Comparison of ENCODE assay signal across 10 cellular contexts in the genomic region with DNA sequence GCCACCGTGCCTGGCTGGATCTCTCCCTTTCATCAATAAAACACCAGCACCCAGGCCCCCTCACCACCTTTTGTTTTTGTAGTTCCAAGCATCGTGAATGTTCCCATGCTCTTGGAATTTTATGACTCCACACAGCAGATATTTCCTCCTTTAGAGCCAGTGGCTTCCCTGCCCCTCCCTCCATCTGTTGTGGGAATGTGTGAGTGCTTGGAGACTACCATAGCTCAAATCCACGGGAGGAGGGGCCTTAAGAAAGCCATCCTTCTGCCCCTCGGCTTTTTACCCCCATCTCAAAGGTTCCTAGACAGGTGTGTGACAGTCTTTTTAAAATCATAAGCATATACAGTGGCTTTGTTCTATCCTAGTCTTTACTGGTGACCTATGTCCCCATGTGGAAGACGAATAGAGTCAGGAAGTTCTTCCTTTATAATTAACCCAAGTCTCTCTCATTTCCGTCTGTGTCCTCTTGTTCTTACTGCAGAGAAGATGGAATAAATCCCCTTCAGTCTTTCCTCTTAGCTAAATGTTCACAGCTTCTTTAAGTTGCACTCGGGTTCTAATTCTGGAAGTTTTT. TPM values are rescaled to one million over a fixed set of nuclear protein-coding genes. Genes with fewer than 3 reads are reported as not detected.
DNase-seq lines count a peak whose midpoint lies in the region; ATAC-seq and TF ChIP-seq lines count a peak whose summit lies in the region.
"Had no signal": no experiment of that assay in that cellular context is flagged by ENCODE, and none has a peak within 500 bp of the region (broad histone marks: within the 10 kb centered on the region; RNA-seq: fewer than 3 reads in every experiment).

No MANE protein-coding gene starts in this region.

- no peak for DNase-seq in activated naive CD8-positive, alpha-beta T cell treated with anti-CD3 and anti-CD28 coated beads, Interleukin-2, amount 50 U/mL, for 24 hours
- DNase-seq in epithelial cell of proximal tubule (ENCODE audit: low read depth) (peak; percentile 80), vagina (ENCODE audit: extremely low spot score in 2 of 2) (no peak), A673 (ENCODE audit: low spot score) (no peak), WTC11 (ENCODE audit: low spot score) (no peak)
- no peak for DNase-seq in activated naive CD4-positive, alpha-beta T cell treated with anti-CD3 and anti-CD28 coated beads for 36 hours
- DNase-seq: activated CD4-positive, alpha-beta memory T cell treated with anti-CD3 and anti-CD28 coated beads, Interleukin-2, amount 10 ng/mL, durations not matched to agents 7 days and 5 days had no signal

- POLR2A ChIA-PET in A673 (lab: Charles Lee; ENCODE audit: low non-redundant PET): no interaction called here
- POLR2A ChIA-PET in WTC11 (lab: Charles Lee): no interaction called here

- peaks cover 71% of the 10 kb centered on the region for H3K4me1 Mint-ChIP-seq in activated naive CD8-positive, alpha-beta T cell (ENCODE audit: low read depth)
- peaks cover 45% of the 10 kb centered on the region for H3K4me1 Mint-ChIP-seq in activated naive CD8-positive, alpha-beta T cell treated with anti-CD3 and anti-CD28 coated beads, Interleukin-2, amount 50 U/mL, for 24 hours
- H3K4me1 Mint-ChIP-seq in WTC11: peaks cover 12% of the 10 kb centered on the region
- H3K4me1 Mint-ChIP-seq in activated naive CD4-positive, alpha-beta T cell treated with anti-CD3 and anti-CD28 coated beads for 36 hours (ENCODE audit: low read depth): peaks cover 41% of the 10 kb centered on the region

- no peak for TF ChIP-seq CTCF in epithelial cell of proximal tubule (conservative IDR thresholded peaks at IDR 0.05; ENCODE audit: low read depth, low read length)
- TF ChIP-seq CTCF in vagina (IDR thresholded peaks at IDR 0.05): no peak
- TF ChIP-seq CTCF in A673 (conservative IDR thresholded peaks at IDR 0.05; ENCODE audit: low read depth, low read length): no peak
- no peak for TF ChIP-seq CTCF in WTC11 (IDR thresholded peaks at IDR 0.05)

- no TSS peak for BruUV-seq in A673 (replicated peaks; lab: Mats Ljungman, UMichigan)

- H3K9me3 Mint-ChIP-seq in activated naive CD8-positive, alpha-beta T cell (ENCODE audit: low read depth): no peaks in the 10 kb centered on the region
- no peaks in the 10 kb centered on the region for H3K9me3 Mint-ChIP-seq in activated naive CD8-positive, alpha-beta T cell treated with anti-CD3 and anti-CD28 coated beads, Interleukin-2, amount 50 U/mL, for 24 hours
- H3K9me3 Mint-ChIP-seq in WTC11: peaks cover 3% of the 10 kb centered on the region; the same call in 1 of the 2 replicates
- H3K9me3 Mint-ChIP-seq in activated naive CD4-positive, alpha-beta T cell treated with anti-CD3 and anti-CD28 coated beads for 36 hours: no peaks in the 10 kb centered on the region
- H3K9me3 Mint-ChIP-seq: activated CD4-positive, alpha-beta memory T cell treated with anti-CD3 and anti-CD28 coated beads, Interleukin-2, amount 10 ng/mL, durations not matched to agents 7 days and 5 days; stimulated activated naive CD8-positive, alpha-beta T cell treated with anti-CD3 and anti-CD28 coated beads, Interleukin-15, Interleukin-2, amounts not matched to agents 100 ng/mL and 50 ng/mL, for 24 hours had no signal

- H3K27me3 ChIP-seq in muscle layer of duodenum (ENCODE audit: low read depth, low read length): no peaks in the 10 kb centered on the region
- H3K27me3 ChIP-seq in vagina: no peaks in the 10 kb centered on the region
- H3K27me3 ChIP-seq in A673 (replicated peaks; ENCODE audit: insufficient read depth, low read depth, low read length, poor library complexity): no peaks in the 10 kb centered on the region

- peak overlapping the region; percentile 34 for H3K27ac Mint-ChIP-seq in activated naive CD8-positive, alpha-beta T cell
- H3K27ac Mint-ChIP-seq in activated naive CD8-positive, alpha-beta T cell treated with anti-CD3 and anti-CD28 coated beads, Interleukin-2, amount 50 U/mL, for 24 hours: no peak overlapping the region
- no peak overlapping the region for H3K27ac Mint-ChIP-seq in WTC11
- no peak overlapping the region for H3K27ac Mint-ChIP-seq in activated naive CD4-positive, alpha-beta T cell treated with anti-CD3 and anti-CD28 coated beads for 36 hours
- H3K27ac Mint-ChIP-seq: activated CD4-positive, alpha-beta memory T cell treated with anti-CD3 and anti-CD28 coated beads, Interleukin-2, amount 10 ng/mL, durations not matched to agents 7 days and 5 days; stimulated activated naive CD8-positive, alpha-beta T cell treated with anti-CD3 and anti-CD28 coated beads, Interleukin-15, Interleukin-2, amounts not matched to agents 100 ng/mL and 50 ng/mL, for 24 hours had no signal

- H3K4me3 ChIP-seq in epithelial cell of proximal tubule (ENCODE audit: low read depth, low read length) (no peak overlapping the region), muscle layer of duodenum (ENCODE audit: low read depth in 1 of 2, low read length in 2 of 2) (no peak overlapping the region), vagina (no peak overlapping the region), A673 (ENCODE audit: low read depth, low read length, poor library complexity, severe bottlenecking) (no peak overlapping the region)

- no peaks in the 10 kb centered on the region for H3K27me3 Mint-ChIP-seq in activated naive CD8-positive, alpha-beta T cell
- H3K27me3 Mint-ChIP-seq in activated naive CD8-positive, alpha-beta T cell treated with anti-CD3 and anti-CD28 coated beads, Interleukin-2, amount 50 U/mL, for 24 hours: no peaks in the 10 kb centered on the region
- no peaks in the 10 kb centered on the region for H3K27me3 Mint-ChIP-seq in WTC11 (ENCODE audit: low read depth)
- no peaks in the 10 kb centered on the region for H3K27me3 Mint-ChIP-seq in activated naive CD4-positive, alpha-beta T cell treated with anti-CD3 and anti-CD28 coated beads for 36 hours (ENCODE audit: low read depth)
- H3K27me3 Mint-ChIP-seq: activated CD4-positive, alpha-beta memory T cell treated with anti-CD3 and anti-CD28 coated beads, Interleukin-2, amount 10 ng/mL, durations not matched to agents 7 days and 5 days; stimulated activated naive CD8-positive, alpha-beta T cell treated with anti-CD3 and anti-CD28 coated beads, Interleukin-15, Interleukin-2, amounts not matched to agents 100 ng/mL and 50 ng/mL, for 24 hours had no signal

- H3K36me3 ChIP-seq in muscle layer of duodenum (ENCODE audit: control insufficient read depth in 1 of 2, insufficient read depth in 2 of 2, low read length in 2 of 2) (no peaks in the 10 kb centered on the region), vagina (no peaks in the 10 kb centered on the region), A673 (ENCODE audit: insufficient read depth, low read length, poor library complexity, severe bottlenecking) (no peaks in the 10 kb centered on the region)

- H3K36me3 Mint-ChIP-seq in activated naive CD8-positive, alpha-beta T cell: peaks cover 11% of the 10 kb centered on the region
- no peaks in the 10 kb centered on the region for H3K36me3 Mint-ChIP-seq in activated naive CD8-positive, alpha-beta T cell treated with anti-CD3 and anti-CD28 coated beads, Interleukin-2, amount 50 U/mL, for 24 hours (ENCODE audit: low read depth)
- no peaks in the 10 kb centered on the region for H3K36me3 Mint-ChIP-seq in WTC11
- peaks cover 1% of the 10 kb centered on the region for H3K36me3 Mint-ChIP-seq in activated naive CD4-positive, alpha-beta T cell treated with anti-CD3 and anti-CD28 coated beads for 36 hours (ENCODE audit: low read depth)

- H3K27ac ChIP-seq in muscle layer of duodenum (ENCODE audit: low read length): peak overlapping the region; percentile 26
- H3K27ac ChIP-seq in vagina: peak overlapping the region; percentile 77
- no peak overlapping the region for H3K27ac ChIP-seq in A673 (ENCODE audit: low read depth, low read length, poor library complexity, severe bottlenecking)

- no peak overlapping the region for H3K4me3 Mint-ChIP-seq in activated naive CD8-positive, alpha-beta T cell
- no peak overlapping the region for H3K4me3 Mint-ChIP-seq in activated naive CD8-positive, alpha-beta T cell treated with anti-CD3 and anti-CD28 coated beads, Interleukin-2, amount 50 U/mL, for 24 hours
- H3K4me3 Mint-ChIP-seq in WTC11: no peak overlapping the region
- no peak overlapping the region for H3K4me3 Mint-ChIP-seq in activated naive CD4-positive, alpha-beta T cell treated with anti-CD3 and anti-CD28 coated beads for 36 hours
- H3K4me3 Mint-ChIP-seq: activated CD4-positive, alpha-beta memory T cell treated with anti-CD3 and anti-CD28 coated beads, Interleukin-2, amount 10 ng/mL, durations not matched to agents 7 days and 5 days; stimulated activated naive CD8-positive, alpha-beta T cell treated with anti-CD3 and anti-CD28 coated beads, Interleukin-15, Interleukin-2, amounts not matched to agents 100 ng/mL and 50 ng/mL, for 24 hours had no signal

- TF ChIP-seq POLR2A in vagina (IDR thresholded peaks at IDR 0.05): no peak

- H3K9me3 ChIP-seq in muscle layer of duodenum (ENCODE audit: control insufficient read depth in 1 of 2, low read length in 2 of 2) (no peaks in the 10 kb centered on the region), vagina (no peaks in the 10 kb centered on the region), A673 (ENCODE audit: low read depth, low read length, poor library complexity, severe bottlenecking) (no peaks in the 10 kb centered on the region)

- no peak for ATAC-seq in activated naive CD8-positive, alpha-beta T cell treated with anti-CD3 and anti-CD28 coated beads, Interleukin-2, amount 50 U/mL, for 24 hours
- ATAC-seq in WTC11: no peak

- intact Hi-C loops in vagina (cut with DNase I): loop anchor here (10.0 kb wide), 1 partner anchor 46 kb away; no protein-coding TSS in a partner anchor
- intact Hi-C loops in A673 (cut with micrococcal nuclease; ENCODE audit: unreplicated experiment): no loop called here
- intact Hi-C loops in activated naive CD4-positive, alpha-beta T cell treated with anti-CD3 and anti-CD28 coated beads for 36 hours (cut with micrococcal nuclease): no loop called here

- CTCF ChIA-PET in A673 (lab: Charles Lee) (interaction anchor here (0.6 kb wide), 1 partner anchor 791 kb away, joined by 10 read pairs; no protein-coding TSS in a partner anchor), WTC11 (lab: Charles Lee) (no interaction called here)
- CTCF ChIA-PET in activated naive CD4-positive, alpha-beta T cell treated with anti-CD3 and anti-CD28 coated beads for 36 hours (lab: Charles Lee): interaction anchor here (0.9 to 1.5 kb wide), 3 partner anchors 9 to 63 kb away, joined by 3 to 4 read pairs (median 3); no protein-coding TSS in a partner anchor

- H3K4me1 ChIP-seq in muscle layer of duodenum (ENCODE audit: control insufficient read depth in 1 of 2, insufficient read depth in 2 of 2, low read length in 2 of 2) (peaks cover 51 to 56% of the 10 kb centered on the region in 2 donors), vagina (peaks cover 78% of the 10 kb centered on the region), A673 (ENCODE audit: insufficient read depth, low read length, poor library complexity, severe bottlenecking) (peaks cover 7% of the 10 kb centered on the region)

TF ChIP-seq in WTC11, 78 proteins besides CTCF, POLR2A, EP300 and RAD21 (continues in another document):
- TF ChIP-seq ELF4 (CRISPR knock-in tag; IDR thresholded peaks at IDR 0.05; ENCODE audit: low read depth): no peak

RNA-seq across cellular contexts. Expression of gene YPEL2, which starts 47.3 kb away (rescaled TPM):
- total RNA-seq in epithelial cell of proximal tubule (2.5 and 6.4 TPM in 2 replicates), vagina (16.7 TPM), A673 (2021) (0.60 and 0.96 TPM in 2 replicates), WTC11 (2021) (2.2 to 3.1 TPM (median 2.5 TPM) in 3 replicates)
- total RNA-seq in activated naive CD4-positive, alpha-beta T cell treated with anti-CD3 and anti-CD28 coated beads for 36 hours: 1 to 10 TPM; 4.3 to 4.4 TPM
